In genomic region chr12:6322969-6323339, GRCh38 we compare ENCODE assay signal across 1 cellular context.
TF ChIP-seq lines count a peak whose summit lies in the region.

No MANE protein-coding gene starts in this region.

TF ChIP-seq in IMR-90, 13 proteins besides CTCF, POLR2A, EP300 and RAD21 (continued from another document):
- TF ChIP-seq NFE2L2 (IDR thresholded peaks at IDR 0.05; ENCODE audit: low read depth, low read length) (no peak), RFX5 (IDR thresholded peaks at IDR 0.05; ENCODE audit: low read depth, low read length) (no peak)
